ENCODE assay signal across 11 cellular contexts in the genomic region with DNA sequence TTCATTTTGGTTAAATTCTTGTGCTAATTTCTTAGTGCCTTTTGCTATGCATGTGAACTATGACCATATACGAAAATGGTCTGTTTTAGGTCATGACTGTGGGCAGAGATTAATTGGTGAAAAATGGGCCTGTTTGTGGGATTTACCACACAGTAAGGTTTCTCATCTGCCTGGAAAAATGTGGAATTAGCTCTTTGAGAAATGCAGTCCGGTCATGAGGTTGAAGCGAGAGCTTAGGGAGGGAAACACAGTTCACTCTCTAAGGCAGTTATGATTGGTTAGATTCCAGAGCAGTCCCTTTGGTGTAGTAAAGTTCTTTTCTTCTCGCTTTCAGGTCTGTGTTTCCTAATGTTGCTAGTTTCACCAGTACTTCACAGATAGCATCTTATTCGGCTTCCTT. TPM values are rescaled to one million over a fixed set of nuclear protein-coding genes. Genes with fewer than 3 reads are reported as not detected.
DNase-seq lines count a peak whose midpoint lies in the region; ATAC-seq, FAIRE-seq and TF ChIP-seq lines count a peak whose summit lies in the region.
"Had no signal": no experiment of that assay in that cellular context is flagged by ENCODE, and none has a peak within 500 bp of the region (broad histone marks: within the 10 kb centered on the region; RNA-seq: fewer than 3 reads in every experiment).

No MANE protein-coding gene starts in this region.

- in situ Hi-C loops in HAP-1 (cut with MboI; ENCODE audit: low sequenced_read_pairs), result loop anchor here (10.0 kb wide), 1 partner anchor 118 kb away; the partner anchor contains the start of gene PSMA1

- H3K4me1 ChIP-seq in A549, result 0 out of 3 replicates have a peak, but pooled peaks cover 18% of the 10 kb centered on the region
- peaks cover 35% of the 10 kb centered on the region for H3K4me1 ChIP-seq in HAP-1

- peaks cover 46% of the 10 kb centered on the region for H3K36me3 Mint-ChIP-seq in activated T-helper 1 cell treated with anti-CD3 and anti-CD28 coated beads, Interleukin-12 subunit alpha, Interleukin-12 subunit beta, Interleukin-2, Interleukin-4 antibody, amounts not matched to agents 30 ng/mL and 10 ng/mL and 1 ng/mL, durations not matched to agents 14 hours and 24 hours and 36 hours (ENCODE audit: low read depth)
- H3K36me3 Mint-ChIP-seq in memory B cell, result no peaks in the 10 kb centered on the region

- intact Hi-C loops in activated T-helper 1 cell treated with anti-CD3 and anti-CD28 coated beads, Interleukin-12 subunit alpha, Interleukin-12 subunit beta, Interleukin-2, Interleukin-4 antibody, amounts not matched to agents 30 ng/mL and 10 ng/mL and 1 ng/mL, durations not matched to agents 14 hours and 24 hours and 36 hours (cut with micrococcal nuclease), result loop anchor here (10.0 kb wide), 1 partner anchor 288 kb away; the partner anchor contains the start of gene RRAS2

- no peak for ATAC-seq in A549
- ATAC-seq in memory B cell (ENCODE audit: low read depth), result no peak
- no peak for ATAC-seq in GM19467 (IDR thresholded peaks at IDR 0.05; ENCODE audit: unreplicated experiment)

- H3K36me3 ChIP-seq in HAP-1 (replicated peaks), result no peaks in the 10 kb centered on the region

- H3K4me1 Mint-ChIP-seq in activated T-helper 1 cell treated with anti-CD3 and anti-CD28 coated beads, Interleukin-12 subunit alpha, Interleukin-12 subunit beta, Interleukin-2, Interleukin-4 antibody, amounts not matched to agents 30 ng/mL and 10 ng/mL and 1 ng/mL, durations not matched to agents 14 hours and 24 hours and 36 hours (ENCODE audit: low read depth), result peaks cover 57% of the 10 kb centered on the region
- H3K4me1 Mint-ChIP-seq in memory B cell, result peaks cover 16% of the 10 kb centered on the region

- no peak overlapping the region; the same call in 2 of the 3 replicates for H3K4me3 ChIP-seq in A549
- peak overlapping the region; percentile 64; the same call in 1 of the 2 replicates for H3K4me3 ChIP-seq in HAP-1

- H3K9me3 Mint-ChIP-seq in activated T-helper 1 cell treated with anti-CD3 and anti-CD28 coated beads, Interleukin-12 subunit alpha, Interleukin-12 subunit beta, Interleukin-2, Interleukin-4 antibody, amounts not matched to agents 30 ng/mL and 10 ng/mL and 1 ng/mL, durations not matched to agents 14 hours and 24 hours and 36 hours, result no peaks in the 10 kb centered on the region
- no peaks in the 10 kb centered on the region for H3K9me3 Mint-ChIP-seq in memory B cell
- H3K9me3 Mint-ChIP-seq: dendritic cell treated with granulocyte-macrophage colony-stimulating factor and Interleukin-4, amounts not matched to agents 40 ng/mL and 50 ng/mL, for 4 days had no signal

- H3K4me2 ChIP-seq in A549, result peak overlapping the region; percentile 87

- TF ChIP-seq CTCF in A549 (IDR thresholded peaks at IDR 0.05), result no peak

- no peak for TF ChIP-seq EP300 in A549 (IDR thresholded peaks at IDR 0.05)

- no peaks in the 10 kb centered on the region for H3K27me3 Mint-ChIP-seq in activated T-helper 1 cell treated with anti-CD3 and anti-CD28 coated beads, Interleukin-12 subunit alpha, Interleukin-12 subunit beta, Interleukin-2, Interleukin-4 antibody, amounts not matched to agents 30 ng/mL and 10 ng/mL and 1 ng/mL, durations not matched to agents 14 hours and 24 hours and 36 hours (ENCODE audit: insufficient read depth)
- peaks cover 7% of the 10 kb centered on the region for H3K27me3 Mint-ChIP-seq in memory B cell

- DNase-seq in A549 (ENCODE audit: low read depth in 1 of 2, low spot score in 1 of 2) (no peak), HAP-1 (ENCODE audit: low spot score in 2 of 2) (no peak), memory B cell (ENCODE audit: low spot score in 2 of 2) (no peak), SKM-1 treated with dmso at 0.1 percent for 144 hours (lab: John Stamatoyannopoulos, UW; ENCODE audit: unreplicated experiment) (no peak), globus pallidus (ENCODE audit: low spot score) (no peak), NCI-H446 treated with DMSO at 0.1 percent for 48 hours (lab: John Stamatoyannopoulos, UW) (no peak)
- no peak for DNase-seq in activated T-helper 1 cell treated with anti-CD3 and anti-CD28 coated beads, Interleukin-12 subunit alpha, Interleukin-12 subunit beta, Interleukin-2, Interleukin-4 antibody, amounts not matched to agents 30 ng/mL and 10 ng/mL and 1 ng/mL, durations not matched to agents 14 hours and 24 hours and 36 hours (ENCODE audit: low spot score)
- DNase-seq: KG1, NCI-H2227 treated with DMSO at 0.1 percent for 48 hours had no signal

- TF ChIP-seq RAD21 in A549 (conservative IDR thresholded peaks at IDR 0.05 in 1 of 2, IDR thresholded peaks at IDR 0.05 in 1 of 2), result no peak

- no peaks in the 10 kb centered on the region for H3K9me3 ChIP-seq in A549
- H3K9me3 ChIP-seq in HAP-1, result no peaks in the 10 kb centered on the region

- CTCF ChIA-PET in A549 (lab: Yijun Ruan, JAX), result no interaction called here

- peak overlapping the region; percentile 64 for H3K27ac Mint-ChIP-seq in activated T-helper 1 cell treated with anti-CD3 and anti-CD28 coated beads, Interleukin-12 subunit alpha, Interleukin-12 subunit beta, Interleukin-2, Interleukin-4 antibody, amounts not matched to agents 30 ng/mL and 10 ng/mL and 1 ng/mL, durations not matched to agents 14 hours and 24 hours and 36 hours
- H3K27ac Mint-ChIP-seq in memory B cell, result no peak overlapping the region

- POLR2A ChIA-PET in A549 (lab: Yijun Ruan, JAX), result interaction anchor here (2.2 kb wide), 1 partner anchor 249 kb away, joined by 9 read pairs; the partner anchor contains the start of gene CYP2R1

- 92% methylated on average over 5 of the region's 5 CpGs for WGBS in A549 (ENCODE audit: missing lambda C conversion rate)

- no peak overlapping the region; a peak in 1 of 6 replicates for H3K27ac ChIP-seq in A549

- H3K4me3 Mint-ChIP-seq in activated T-helper 1 cell treated with anti-CD3 and anti-CD28 coated beads, Interleukin-12 subunit alpha, Interleukin-12 subunit beta, Interleukin-2, Interleukin-4 antibody, amounts not matched to agents 30 ng/mL and 10 ng/mL and 1 ng/mL, durations not matched to agents 14 hours and 24 hours and 36 hours, result peak overlapping the region; percentile 89
- H3K4me3 Mint-ChIP-seq in memory B cell, result peak overlapping the region; percentile 85

- no peaks in the 10 kb centered on the region for H3K27me3 ChIP-seq in HAP-1 (ENCODE audit: low read depth)

- no peak for TF ChIP-seq POLR2A in A549 (IDR thresholded peaks at IDR 0.05; ENCODE audit: low read length)

- no peak for FAIRE-seq in A549 (lab: Jason Lieb, UNC)

TF ChIP-seq in A549, 52 proteins besides CTCF, POLR2A, EP300 and RAD21:
- TF ChIP-seq JUNB (IDR thresholded peaks at IDR 0.05), result no peak
- 0 out of 2 replicates have a peak, but pooled peaks have one; percentile 2 for TF ChIP-seq ZC3H11A (IDR thresholded peaks at IDR 0.05)
TF ChIP-seq in A549: peak in this region for 1.

RNA-seq across cellular contexts. Expression of gene PDE3B, which starts 1.2 kb away (rescaled TPM):
- 2.6 and 2.9 TPM in 2 replicates for polyA plus RNA-seq in A549 (2011; rRNA removed)
- polyA plus RNA-seq in A549 (2012; cell fraction: cytosol; rRNA removed), result 0.67 and 1.0 TPM in 2 replicates
- polyA plus RNA-seq in A549 (2012; cell fraction: nucleus; rRNA removed), result 1.1 and 1.4 TPM in 2 replicates
- polyA plus RNA-seq in A549 (2017; fragmentation: RNase III; extraction: RNeasy Plus Mini Kit Qiagen cat#74134 plus additional on column Dnase treatment), result 2.3 to 2.4 TPM (median 2.4 TPM) in 3 replicates
- polyA minus RNA-seq in A549 (2011; rRNA and poly(A)+ RNA removed), result 2.8 and 3.5 TPM in 2 replicates
- total RNA-seq in activated T-helper 1 cell treated with anti-CD3 and anti-CD28 coated beads, Interleukin-12 subunit alpha, Interleukin-12 subunit beta, Interleukin-2, Interleukin-4 antibody, amounts not matched to agents 30 ng/mL and 10 ng/mL and 1 ng/mL, durations not matched to agents 14 hours and 24 hours and 36 hours, result 62.8 and 64.0 TPM in 2 replicates
